ENCODE assay signal across 28 cellular contexts in the genomic region with DNA sequence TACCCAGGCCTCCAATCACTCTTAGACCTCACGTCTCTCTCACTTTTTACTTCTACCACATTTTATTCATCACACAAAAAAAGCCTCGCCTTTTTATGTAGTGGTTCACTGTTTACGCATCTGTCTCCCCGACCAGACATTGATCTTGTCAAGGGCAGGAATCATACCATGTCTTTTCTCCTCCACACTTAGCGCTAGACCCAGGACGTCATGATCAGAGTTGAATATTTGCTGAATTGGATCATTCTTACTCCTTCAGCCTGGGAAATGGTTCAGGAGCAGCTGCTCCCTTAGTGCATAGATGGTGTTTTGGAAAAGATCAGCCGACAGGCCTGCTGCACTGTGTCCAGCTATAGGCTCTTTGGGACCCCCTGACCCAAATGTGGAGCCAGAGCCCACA.
"Had no signal": no experiment of that assay in that cellular context is flagged by ENCODE, and none has a peak within 500 bp of the region (broad histone marks: within the 10 kb centered on the region; RNA-seq: fewer than 3 reads in every experiment).

No MANE protein-coding gene starts in this region.

- H3K27ac Mint-ChIP-seq: activated CD4-positive, alpha-beta memory T cell treated with anti-CD3 and anti-CD28 coated beads, Interleukin-2, amount 10 ng/mL, durations not matched to agents 7 days and 5 days; activated CD4-positive, alpha-beta T cell treated with anti-CD3 and anti-CD28 coated beads, Interleukin-2, amount 10 ng/mL, durations not matched to agents 7 days and 5 days; activated naive CD4-positive, alpha-beta T cell treated with anti-CD3 and anti-CD28 coated beads, Interleukin-2, amount 50 U/mL, for 72 hours; activated T-cell treated with anti-CD3 and anti-CD28 coated beads, Interleukin-2, amount 50 U/mL, for 24 hours; mesothelial cell of epicardium; naive thymus-derived CD8-positive, alpha-beta T cell; T-helper 17 cell had no signal

- H3K4me1 ChIP-seq: spleen, suprapubic skin, upper lobe of right lung had no signal

- H3K4me1 Mint-ChIP-seq: activated CD4-positive, alpha-beta memory T cell treated with anti-CD3 and anti-CD28 coated beads, Interleukin-2, amount 10 ng/mL, durations not matched to agents 7 days and 5 days; activated CD4-positive, alpha-beta T cell treated with anti-CD3 and anti-CD28 coated beads, Interleukin-2, amount 10 ng/mL, durations not matched to agents 7 days and 5 days; central memory CD8-positive, alpha-beta T cell; mesothelial cell of epicardium; naive thymus-derived CD8-positive, alpha-beta T cell; neural crest cell; T-helper 17 cell had no signal

- H3K4me3 ChIP-seq: spleen, suprapubic skin, tibial artery, upper lobe of right lung had no signal

- H3K27me3 Mint-ChIP-seq: activated CD4-positive, alpha-beta memory T cell treated with anti-CD3 and anti-CD28 coated beads, Interleukin-2, amount 10 ng/mL, durations not matched to agents 7 days and 5 days; central memory CD8-positive, alpha-beta T cell; T-helper 17 cell had no signal

- DNase-seq: activated CD4-positive, alpha-beta memory T cell treated with anti-CD3 and anti-CD28 coated beads, Interleukin-2, amount 10 ng/mL, durations not matched to agents 7 days and 5 days; activated CD4-positive, alpha-beta T cell treated with anti-CD3 and anti-CD28 coated beads, Interleukin-2, amount 10 ng/mL, durations not matched to agents 7 days and 5 days; activated CD4-positive, CD25-positive, alpha-beta regulatory T cell treated with anti-CD3 and anti-CD28 coated beads, Interleukin-2, amount 50 U/mL, for 72 hours; activated CD8-positive, alpha-beta memory T cell treated with anti-CD3 and anti-CD28 coated beads, Interleukin-2, amount 50 U/mL, for 48 hours; activated naive CD4-positive, alpha-beta T cell; activated T-cell treated with anti-CD3 and anti-CD28 coated beads, Interleukin-2, amount 50 U/mL, for 24 hours; dermis blood vessel endothelial cell; effector CD8-positive, alpha-beta T cell; foreskin melanocyte; left cardiac atrium; left ventricle myocardium superior; naive thymus-derived CD8-positive, alpha-beta T cell; nucleus accumbens; posterior cingulate gyrus; right cardiac atrium; spleen; stimulated activated naive CD4-positive, alpha-beta T cell; T-helper 17 cell; tibial artery; upper lobe of right lung had no signal

- H3K36me3 ChIP-seq: spleen, suprapubic skin, tibial artery, upper lobe of right lung had no signal

- H3K36me3 Mint-ChIP-seq: activated naive CD4-positive, alpha-beta T cell treated with anti-CD3 and anti-CD28 coated beads, Interleukin-2, amount 50 U/mL, for 72 hours; mesothelial cell of epicardium; naive thymus-derived CD8-positive, alpha-beta T cell had no signal

- H3K9me3 Mint-ChIP-seq: activated CD4-positive, alpha-beta T cell treated with anti-CD3 and anti-CD28 coated beads, Interleukin-2, amount 10 ng/mL, durations not matched to agents 7 days and 5 days; activated T-cell treated with anti-CD3 and anti-CD28 coated beads, Interleukin-2, amount 50 U/mL, for 24 hours; mesothelial cell of epicardium; neural crest cell had no signal

- ATAC-seq: activated naive CD4-positive, alpha-beta T cell treated with anti-CD3 and anti-CD28 coated beads, Interleukin-2, amount 50 U/mL, for 72 hours; left ventricle myocardium superior; naive thymus-derived CD8-positive, alpha-beta T cell; right cardiac atrium; T-helper 17 cell; upper lobe of right lung had no signal

- H3K27me3 ChIP-seq: spleen, suprapubic skin, tibial artery, upper lobe of right lung had no signal

- H3K4me3 Mint-ChIP-seq: activated CD4-positive, alpha-beta memory T cell treated with anti-CD3 and anti-CD28 coated beads, Interleukin-2, amount 10 ng/mL, durations not matched to agents 7 days and 5 days; activated CD4-positive, alpha-beta T cell treated with anti-CD3 and anti-CD28 coated beads, Interleukin-2, amount 10 ng/mL, durations not matched to agents 7 days and 5 days; activated T-cell treated with anti-CD3 and anti-CD28 coated beads, Interleukin-2, amount 50 U/mL, for 24 hours; central memory CD8-positive, alpha-beta T cell; mesothelial cell of epicardium; naive thymus-derived CD8-positive, alpha-beta T cell; neural crest cell; T-helper 17 cell had no signal

- FAIRE-seq: bronchial epithelial cell, colon, keratinocyte had no signal

- H3K9me3 ChIP-seq: suprapubic skin, tibial artery, upper lobe of right lung had no signal

- H3K27ac ChIP-seq: spleen, suprapubic skin, tibial artery, upper lobe of right lung had no signal
